ENCODE assay signal across 9 cellular contexts in the genomic region with DNA sequence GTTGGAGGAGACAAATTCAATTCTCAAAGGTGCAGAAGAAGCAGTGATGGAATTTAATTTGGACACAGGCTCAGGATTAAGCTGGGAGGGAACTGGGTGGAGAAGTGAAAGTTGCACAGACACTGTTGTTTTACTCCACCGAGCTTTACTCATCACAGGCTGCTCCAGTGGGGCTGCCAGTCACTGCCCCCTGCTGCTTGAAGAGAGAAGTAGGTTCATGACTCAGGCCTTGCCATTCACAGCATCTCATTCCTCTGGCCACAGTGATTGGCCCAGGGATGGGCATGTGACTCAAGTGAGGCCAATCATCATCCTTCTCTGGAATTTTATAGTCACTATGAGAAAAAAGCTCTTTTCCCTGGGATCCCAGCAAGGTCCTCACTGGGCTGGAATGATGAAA. TPM values are rescaled to one million over a fixed set of nuclear protein-coding genes. Genes with fewer than 3 reads are reported as not detected.
DNase-seq lines count a peak whose midpoint lies in the region; ATAC-seq lines count a peak whose summit lies in the region.
"Had no signal": no experiment of that assay in that cellular context is flagged by ENCODE, and none has a peak within 500 bp of the region (broad histone marks: within the 10 kb centered on the region; RNA-seq: fewer than 3 reads in every experiment).

No MANE protein-coding gene starts in this region.

- no peaks in the 10 kb centered on the region for H3K27me3 Mint-ChIP-seq in CD4-positive, alpha-beta memory T cell
- H3K27me3 Mint-ChIP-seq in T-helper 2 cell treated with Interferon-gamma antibody and Interleukin-4, amounts not matched to agents 5 μg/mL and 100 μg/mL, for 36 hours (ENCODE audit: low read depth), result peaks cover 19% of the 10 kb centered on the region
- H3K27me3 Mint-ChIP-seq: IgD-negative memory B cell had no signal

- POLR2A ChIA-PET in CD4-positive, alpha-beta memory T cell (lab: Charles Lee; ENCODE audit: partially characterized antibody), result interaction anchor here (0.7 to 7.9 kb wide), 12 partner anchors 11 to 259 kb away, joined by 3 to 71 read pairs (median 4); a partner anchor contains a TSS

- intact Hi-C loops in CD4-positive, alpha-beta memory T cell (cut with micrococcal nuclease), result loop anchor here (1.0 to 5.0 kb wide), 8 partner anchors 59 to 736 kb away; no protein-coding TSS in a partner anchor

- H3K4me1 Mint-ChIP-seq in CD4-positive, alpha-beta memory T cell, result peaks cover 0 to 24% (median 9%) of the 10 kb centered on the region in 4 donors
- H3K4me1 Mint-ChIP-seq in T-helper 2 cell treated with Interferon-gamma antibody and Interleukin-4, amounts not matched to agents 5 μg/mL and 100 μg/mL, for 36 hours (ENCODE audit: low read depth), result peaks cover 23% of the 10 kb centered on the region

- no peak overlapping the region for H3K27ac Mint-ChIP-seq in CD4-positive, alpha-beta memory T cell
- no peak overlapping the region for H3K27ac Mint-ChIP-seq in T-helper 2 cell treated with Interferon-gamma antibody and Interleukin-4, amounts not matched to agents 5 μg/mL and 100 μg/mL, for 36 hours
- H3K27ac Mint-ChIP-seq: IgD-negative memory B cell had no signal

- H3K27ac ChIP-seq in CD4-positive, alpha-beta memory T cell (ENCODE audit: low read depth, low read length), result no peak overlapping the region
- no peak overlapping the region for H3K27ac ChIP-seq in effector memory CD4-positive, alpha-beta T cell (ENCODE audit: insufficient read depth, low read length, poor library complexity, severe bottlenecking)

- no peaks in the 10 kb centered on the region for H3K9me3 ChIP-seq in CD4-positive, alpha-beta memory T cell (ENCODE audit: control insufficient read depth in 1 of 2, low read length in 2 of 2)
- H3K9me3 ChIP-seq in effector memory CD4-positive, alpha-beta T cell (ENCODE audit: control insufficient read depth, low read length), result no peaks in the 10 kb centered on the region

- peak; percentile 55 to 70 (median 66) for DNase-seq in CD4-positive, alpha-beta memory T cell
- DNase-seq in GM19238 (ENCODE audit: insufficient read length, low spot score), result peak; percentile 22
- peak; percentile 37 for DNase-seq in T-helper 2 cell treated with Interferon-gamma antibody and Interleukin-4, amounts not matched to agents 5 μg/mL and 100 μg/mL, for 36 hours (ENCODE audit: low spot score)
- DNase-seq in effector memory CD4-positive, alpha-beta T cell, result peak; percentile 27 to 28 (median 27)
- DNase-seq in renal cortical epithelial cell (ENCODE audit: low read depth), result peak; percentile 4
- DNase-seq in middle frontal gyrus (ENCODE audit: extremely low spot score, low spot score), result no peak

- CTCF ChIA-PET in CD4-positive, alpha-beta memory T cell (lab: Charles Lee; ENCODE audit: partially characterized antibody), result interaction anchor here (0.8 to 7.4 kb wide), 37 partner anchors 10 to 490 kb away, joined by 3 to 98 read pairs (median 6); a partner anchor contains a TSS

- peak; percentile 80 for ATAC-seq in HG03432 (IDR thresholded peaks at IDR 0.05; ENCODE audit: unreplicated experiment)
- ATAC-seq in HG03280 (IDR thresholded peaks at IDR 0.05; ENCODE audit: unreplicated experiment), result no peak

- no peak overlapping the region for H3K4me3 Mint-ChIP-seq in CD4-positive, alpha-beta memory T cell
- H3K4me3 Mint-ChIP-seq in T-helper 2 cell treated with Interferon-gamma antibody and Interleukin-4, amounts not matched to agents 5 μg/mL and 100 μg/mL, for 36 hours, result no peak overlapping the region
- H3K4me3 Mint-ChIP-seq: IgD-negative memory B cell had no signal

- H3K9me3 Mint-ChIP-seq in CD4-positive, alpha-beta memory T cell, result no peaks in the 10 kb centered on the region
- H3K9me3 Mint-ChIP-seq in T-helper 2 cell treated with Interferon-gamma antibody and Interleukin-4, amounts not matched to agents 5 μg/mL and 100 μg/mL, for 36 hours, result no peaks in the 10 kb centered on the region
- H3K9me3 Mint-ChIP-seq: IgD-negative memory B cell had no signal

- no peak overlapping the region for H3K4me3 ChIP-seq in CD4-positive, alpha-beta memory T cell (ENCODE audit: low read length in 2 of 2)
- H3K4me3 ChIP-seq in effector memory CD4-positive, alpha-beta T cell (ENCODE audit: insufficient read depth, low read depth, low read length, poor library complexity, severe bottlenecking), result no peak overlapping the region

- H3K4me1 ChIP-seq in CD4-positive, alpha-beta memory T cell (ENCODE audit: insufficient read depth, low read length), result peaks cover 57% of the 10 kb centered on the region
- H3K4me1 ChIP-seq in effector memory CD4-positive, alpha-beta T cell (ENCODE audit: control insufficient read depth, insufficient read depth, low read length, poor library complexity, severe bottlenecking), result peaks cover 20% of the 10 kb centered on the region

- H3K36me3 ChIP-seq in CD4-positive, alpha-beta memory T cell (ENCODE audit: insufficient read depth, low read length), result no peaks in the 10 kb centered on the region
- no peaks in the 10 kb centered on the region for H3K36me3 ChIP-seq in effector memory CD4-positive, alpha-beta T cell (ENCODE audit: control insufficient read depth, insufficient read depth, low read length)

- no peaks in the 10 kb centered on the region for H3K36me3 Mint-ChIP-seq in CD4-positive, alpha-beta memory T cell
- no peaks in the 10 kb centered on the region for H3K36me3 Mint-ChIP-seq in T-helper 2 cell treated with Interferon-gamma antibody and Interleukin-4, amounts not matched to agents 5 μg/mL and 100 μg/mL, for 36 hours (ENCODE audit: low read depth)

- H3K27me3 ChIP-seq in CD4-positive, alpha-beta memory T cell (ENCODE audit: insufficient read depth, low read length), result no peaks in the 10 kb centered on the region
- H3K27me3 ChIP-seq in effector memory CD4-positive, alpha-beta T cell (replicated peaks; ENCODE audit: control insufficient read depth, insufficient read depth, low read length, poor library complexity, severe bottlenecking), result no peaks in the 10 kb centered on the region

RNA-seq across cellular contexts. Expression of a gene that starts 11.8 kb away (rescaled TPM):
- total RNA-seq in CD4-positive, alpha-beta memory T cell, result 10 to 100 TPM; 10.5 to 10.8 TPM
- 1 to 10 TPM in 1 of 2 donors, not detected in 1; 1.5 TPM for polyA plus RNA-seq in CD4-positive, alpha-beta memory T cell
- 8.3 TPM in 1 of 2 replicates, not detected in the other for total RNA-seq in renal cortical epithelial cell
